ENCODE assay signal across 1 cellular context in genomic region chr21:33578959-33579542, GRCh38.
A peak's percentile ranks its signal among the peaks of the same experiment; 100 is the strongest.
TF ChIP-seq lines count a peak whose summit lies in the region.

No MANE protein-coding gene starts in this region.

TF ChIP-seq in HEK293, 187 proteins besides CTCF, POLR2A, EP300 and RAD21 (continued from another document):
- TF ChIP-seq REST (tag by site-specific recombination; IDR thresholded peaks at IDR 0.05) (no peak), ZNF544 (tag by site-specific recombination; IDR thresholded peaks at IDR 0.05) (no peak), ZNF837 (tag by site-specific recombination; IDR thresholded peaks at IDR 0.05) (no peak), ZNF362 (tag by site-specific recombination; IDR thresholded peaks at IDR 0.05) (peak; percentile 28; the same call in 1 of the 2 replicates), ZNF37A (tag by site-specific recombination; IDR thresholded peaks at IDR 0.05) (no peak), ZNF623 (tag by site-specific recombination; IDR thresholded peaks at IDR 0.05) (no peak), ZNF202 (tag by site-specific recombination; IDR thresholded peaks at IDR 0.05; ENCODE audit: borderline replicate concordance) (no peak), ZNF394 (tag by site-specific recombination; IDR thresholded peaks at IDR 0.05; ENCODE audit: borderline replicate concordance) (no peak), ZBTB11 (tag by site-specific recombination; conservative IDR thresholded peaks at IDR 0.05; ENCODE audit: low read depth) (no peak), ZNF223 (tag by site-specific recombination; IDR thresholded peaks at IDR 0.05) (no peak), ZNF132 (tag by site-specific recombination; IDR thresholded peaks at IDR 0.05; ENCODE audit: borderline replicate concordance) (no peak), KLF16 (tag by site-specific recombination; IDR thresholded peaks at IDR 0.05) (no peak), ZNF449 (tag by site-specific recombination; IDR thresholded peaks at IDR 0.05) (no peak), ZNF791 (tag by site-specific recombination; IDR thresholded peaks at IDR 0.05) (no peak), ZNF114 (tag by site-specific recombination; IDR thresholded peaks at IDR 0.05) (no peak), ZBTB17 (tag by site-specific recombination; IDR thresholded peaks at IDR 0.05) (peak; percentile 51; the same call in 1 of the 2 replicates), MYNN (tag by site-specific recombination; IDR thresholded peaks at IDR 0.05; ENCODE audit: borderline replicate concordance) (no peak), ZNF2 (tag by site-specific recombination; IDR thresholded peaks at IDR 0.05) (peak; percentile 54; the same call in 1 of the 2 replicates), YY1 (tag by site-specific recombination; IDR thresholded peaks at IDR 0.05) (no peak), ZNF658 (tag by site-specific recombination; IDR thresholded peaks at IDR 0.05) (no peak), GLIS2 (tag by site-specific recombination; IDR thresholded peaks at IDR 0.05) (no peak)
